In the genomic region with DNA sequence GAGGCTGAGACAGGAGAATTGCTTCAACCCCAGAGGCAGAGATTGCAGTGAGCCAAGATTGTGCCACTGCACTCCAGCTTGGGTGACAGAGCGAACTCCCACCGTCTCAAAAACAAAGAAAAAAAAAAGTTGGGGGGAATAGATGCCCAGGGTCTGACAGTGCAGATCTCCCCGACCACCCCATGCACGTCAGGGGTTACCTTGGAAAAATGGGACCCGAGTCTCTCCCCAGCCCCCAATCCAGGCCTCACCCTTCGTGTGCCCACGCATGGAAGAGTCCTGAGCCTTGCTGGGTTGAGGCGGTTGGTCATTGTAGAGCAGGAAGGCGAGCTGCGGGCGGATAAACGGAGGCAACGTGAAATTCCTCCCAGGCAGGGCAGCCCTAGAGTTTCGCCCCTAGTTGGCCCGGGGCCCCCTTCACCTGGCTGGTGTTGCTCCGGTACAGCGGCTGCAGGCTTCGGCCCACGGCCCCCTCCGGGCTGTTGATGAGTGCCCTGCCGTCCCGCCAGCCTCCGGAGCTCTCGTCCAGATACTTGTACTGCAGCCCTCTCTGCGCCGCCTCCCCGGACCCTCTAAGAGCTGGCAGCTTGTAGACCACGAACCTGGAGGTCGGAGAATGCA, we compare ENCODE assay signal across 8 cellular contexts. TPM values are rescaled to one million over a fixed set of nuclear protein-coding genes. Genes with fewer than 3 reads are reported as not detected.
DNase-seq lines count a peak whose midpoint lies in the region; ATAC-seq, FAIRE-seq and TF ChIP-seq lines count a peak whose summit lies in the region.

No MANE protein-coding gene starts in this region.

- peak overlapping the region; percentile 64 to 92 (median 78) for H3K27ac ChIP-seq in BLaER1 treated with 17β-estradiol and CSF1 and Interleukin-3, amounts not matched to agents 10 nM and 100 nM
- H3K27ac ChIP-seq in keratinocyte (ENCODE audit: control insufficient read depth, insufficient read depth, low read length): peak overlapping the region; percentile 82

- H3K27me3 Mint-ChIP-seq in MCF 10A (ENCODE audit: insufficient read depth, unreplicated experiment): no peaks in the 10 kb centered on the region
- no peaks in the 10 kb centered on the region for H3K27me3 Mint-ChIP-seq in stimulated activated naive CD8-positive, alpha-beta T cell treated with anti-CD3 and anti-CD28 coated beads, Interleukin-15, Interleukin-2, amounts not matched to agents 100 ng/mL and 50 ng/mL, for 24 hours

- H3K9ac ChIP-seq in BLaER1 treated with 17β-estradiol and CSF1 and Interleukin-3, amounts not matched to agents 10 nM and 100 nM: peak overlapping the region; percentile 69 to 88 (median 81)
- H3K9ac ChIP-seq in keratinocyte (ENCODE audit: control insufficient read depth, extremely low read depth, insufficient read depth, low read length): peak overlapping the region; percentile 90

- TF ChIP-seq CTCF in LNCaP clone FGC (IDR thresholded peaks at IDR 0.05; ENCODE audit: control insufficient read depth, extremely low read depth, insufficient read depth) (no peak), MCF 10A (IDR thresholded peaks at IDR 0.05; ENCODE audit: unreplicated experiment) (no peak), keratinocyte (optimal IDR thresholded peaks at IDR 0.05 in 1 of 3, IDR thresholded peaks at IDR 0.05 in 1 of 3, conservative IDR thresholded peaks at IDR 0.05 in 1 of 3; ENCODE audit: extremely low read depth in 1 of 3, insufficient read depth in 2 of 3, low read length in 3 of 3) (no peak)

- H3K4me2 ChIP-seq in BLaER1 treated with 17β-estradiol and CSF1 and Interleukin-3, amounts not matched to agents 10 nM and 100 nM: peak overlapping the region; percentile 82 to 99 (median 92)
- H3K4me2 ChIP-seq in keratinocyte (ENCODE audit: control insufficient read depth, extremely low read depth, insufficient read depth, low read depth, low read length): peak overlapping the region; percentile 83

- H3K79me2 ChIP-seq in keratinocyte (ENCODE audit: control insufficient read depth, insufficient read depth, low read length): no peaks in the 10 kb centered on the region

- H3K4me3 Mint-ChIP-seq in MCF 10A (ENCODE audit: unreplicated experiment): peak overlapping the region; percentile 84
- peak overlapping the region; percentile 90 for H3K4me3 Mint-ChIP-seq in stimulated activated naive CD8-positive, alpha-beta T cell treated with anti-CD3 and anti-CD28 coated beads, Interleukin-15, Interleukin-2, amounts not matched to agents 100 ng/mL and 50 ng/mL, for 24 hours

- peak overlapping the region; percentile 65 to 87 (median 73) for H3K4me3 ChIP-seq in BLaER1 treated with 17β-estradiol and CSF1 and Interleukin-3, amounts not matched to agents 10 nM and 100 nM
- H3K4me3 ChIP-seq in LNCaP clone FGC (ENCODE audit: low read depth, low read length) (peak overlapping the region; percentile 96), keratinocyte (ENCODE audit: control insufficient read depth in 2 of 3, extremely low read depth in 1 of 3, insufficient read depth in 2 of 3, low read depth in 1 of 3, low read length in 3 of 3) (peak overlapping the region; percentile 80 to 97 (median 89))

- no peaks in the 10 kb centered on the region for H3K4me1 Mint-ChIP-seq in MCF 10A (ENCODE audit: insufficient read depth, unreplicated experiment)
- peaks cover 24% of the 10 kb centered on the region for H3K4me1 Mint-ChIP-seq in stimulated activated naive CD8-positive, alpha-beta T cell treated with anti-CD3 and anti-CD28 coated beads, Interleukin-15, Interleukin-2, amounts not matched to agents 100 ng/mL and 50 ng/mL, for 24 hours (ENCODE audit: low read depth)

- ATAC-seq in GM19455 (IDR thresholded peaks at IDR 0.05; ENCODE audit: unreplicated experiment): peak; percentile 27

- POLR2A ChIA-PET in MCF 10A (lab: Yijun Ruan, JAX): interaction anchor here (0.6 to 3.0 kb wide), 21 partner anchors 7 to 272 kb away, joined by 3 to 37 read pairs (median 4); a partner anchor contains a TSS

- peaks cover 0 to 49% (median 0%) of the 10 kb centered on the region in 11 experiments; a peak in 7 of 22 replicates for H4K20me1 ChIP-seq in BLaER1 treated with 17β-estradiol and CSF1 and Interleukin-3, amounts not matched to agents 10 nM and 100 nM
- no peaks in the 10 kb centered on the region for H4K20me1 ChIP-seq in keratinocyte (ENCODE audit: control insufficient read depth, extremely low read depth, insufficient read depth, low read length)

- H3K9me3 Mint-ChIP-seq in MCF 10A (ENCODE audit: unreplicated experiment): no peaks in the 10 kb centered on the region
- H3K9me3 Mint-ChIP-seq in stimulated activated naive CD8-positive, alpha-beta T cell treated with anti-CD3 and anti-CD28 coated beads, Interleukin-15, Interleukin-2, amounts not matched to agents 100 ng/mL and 50 ng/mL, for 24 hours: no peaks in the 10 kb centered on the region

- peak overlapping the region; percentile 92 for H2AFZ ChIP-seq in keratinocyte (ENCODE audit: control insufficient read depth, low read length)

- CTCF ChIA-PET in MCF 10A (lab: Yijun Ruan, JAX): interaction anchor here (0.6 to 2.0 kb wide), 5 partner anchors 33 to 1016 kb away, joined by 3 to 7 read pairs (median 5); no protein-coding TSS in a partner anchor

- intact Hi-C loops in MCF 10A (cut with micrococcal nuclease): no loop called here

- peaks cover 16 to 86% (median 30%) of the 10 kb centered on the region in 10 experiments for H3K4me1 ChIP-seq in BLaER1 treated with 17β-estradiol and CSF1 and Interleukin-3, amounts not matched to agents 10 nM and 100 nM
- H3K4me1 ChIP-seq in keratinocyte (ENCODE audit: control insufficient read depth, extremely low read depth, insufficient read depth, low read length): peaks cover 6% of the 10 kb centered on the region

- no peak for DNase-seq in LNCaP clone FGC (ENCODE audit: low read depth)
- DNase-seq in MCF 10A (ENCODE audit: unreplicated experiment): peak; percentile 50
- DNase-seq in keratinocyte (ENCODE audit: low read depth, low spot score): no peak
- DNase-seq in SHP77 treated with DMSO at 0.1 percent for 48 hours (lab: John Stamatoyannopoulos, UW): no peak
- DNase-seq in HCEC 1CT: no peak

- TSS peak; percentile 50 for BruUV-seq in MCF 10A (replicated peaks; lab: Mats Ljungman, UMichigan)

- H3K36me3 Mint-ChIP-seq in MCF 10A (ENCODE audit: insufficient read depth, unreplicated experiment): peaks cover 26% of the 10 kb centered on the region
- peaks cover 12% of the 10 kb centered on the region for H3K36me3 Mint-ChIP-seq in stimulated activated naive CD8-positive, alpha-beta T cell treated with anti-CD3 and anti-CD28 coated beads, Interleukin-15, Interleukin-2, amounts not matched to agents 100 ng/mL and 50 ng/mL, for 24 hours (ENCODE audit: low read depth)

- H3K9me3 ChIP-seq in BLaER1 treated with 17β-estradiol and CSF1 and Interleukin-3, amounts not matched to agents 10 nM and 100 nM (replicated peaks in 1 of 11): peaks cover 17 to 33% (median 21%) of the 10 kb centered on the region in 11 experiments
- peaks cover 10% of the 10 kb centered on the region for H3K9me3 ChIP-seq in keratinocyte (ENCODE audit: control insufficient read depth, low read depth, low read length)

- dilution Hi-C loops in keratinocyte (cut with MboI; ENCODE audit: extremely low pct_ligation_motif_present, low sequenced_read_pairs): no loop called here

- H3K36me3 ChIP-seq in BLaER1 treated with 17β-estradiol and CSF1 and Interleukin-3, amounts not matched to agents 10 nM and 100 nM: peaks cover 4 to 43% (median 14%) of the 10 kb centered on the region in 11 experiments; a peak in 15 of 22 replicates
- peaks cover 4 to 5% of the 10 kb centered on the region in 2 experiments for H3K36me3 ChIP-seq in keratinocyte (ENCODE audit: control insufficient read depth in 2 of 2, extremely low read depth in 1 of 2, insufficient read depth in 2 of 2, low read length in 2 of 2)

- H3K9me1 ChIP-seq in keratinocyte (ENCODE audit: control insufficient read depth, extremely low read depth, insufficient read depth, low read length): no peaks in the 10 kb centered on the region

- H3K27me3 ChIP-seq in BLaER1 treated with 17β-estradiol and CSF1 and Interleukin-3, amounts not matched to agents 10 nM and 100 nM: peaks cover 12 to 24% (median 22%) of the 10 kb centered on the region in 11 experiments
- H3K27me3 ChIP-seq in keratinocyte (ENCODE audit: control insufficient read depth, extremely low read depth, insufficient read depth, low read length): no peaks in the 10 kb centered on the region

- peak overlapping the region; percentile 90 for H3K27ac Mint-ChIP-seq in MCF 10A (ENCODE audit: low read depth, unreplicated experiment)
- H3K27ac Mint-ChIP-seq in stimulated activated naive CD8-positive, alpha-beta T cell treated with anti-CD3 and anti-CD28 coated beads, Interleukin-15, Interleukin-2, amounts not matched to agents 100 ng/mL and 50 ng/mL, for 24 hours: peak overlapping the region; percentile 40

- FAIRE-seq in keratinocyte (lab: Jason Lieb, UNC): no peak

RNA-seq across cellular contexts. Expression of a gene that starts 0.6 kb away (rescaled TPM):
- 26.7 and 28.7 TPM in 2 replicates for total RNA-seq in MCF 10A (2022)
- polyA plus RNA-seq in keratinocyte: 23.5 to 38.3 TPM (median 27.2 TPM) in 3 replicates
- polyA plus RNA-seq in keratinocyte (2011; ENCODE audit: low read depth): 12.9 TPM
- polyA plus RNA-seq in keratinocyte (2011; cell fraction: cytosol; rRNA removed): 15.1 and 19.5 TPM in 2 replicates
- 25.0 and 32.5 TPM in 2 replicates for polyA plus RNA-seq in keratinocyte (2011; cell fraction: nucleus; rRNA removed)
- polyA plus RNA-seq in keratinocyte (2012; ENCODE audit: low replicate concordance): 23.8 and 31.5 TPM in 2 replicates
- 18.2 to 25.2 TPM (median 24.0 TPM) in 3 replicates for polyA minus RNA-seq in keratinocyte
- 25.3 TPM for polyA minus RNA-seq in keratinocyte (2011; cell fraction: cytosol; rRNA and poly(A)+ RNA removed)
- polyA minus RNA-seq in keratinocyte (2011; cell fraction: nucleus; rRNA and poly(A)+ RNA removed): 21.4 and 26.1 TPM in 2 replicates

RNA-seq across cellular contexts. Expression of a gene that starts 6.3 kb away (rescaled TPM):
- not detected in 2 replicates for total RNA-seq in MCF 10A (2022)
- not detected in 3 replicates for polyA plus RNA-seq in keratinocyte
- polyA plus RNA-seq in keratinocyte (2011; ENCODE audit: low read depth): not detected
- polyA plus RNA-seq in keratinocyte (2011; cell fraction: cytosol; rRNA removed): not detected in 2 replicates
- 0.06 TPM in 1 of 2 replicates, not detected in the other for polyA plus RNA-seq in keratinocyte (2011; cell fraction: nucleus; rRNA removed)
- polyA plus RNA-seq in keratinocyte (2012; ENCODE audit: low replicate concordance): not detected in 2 replicates
- not detected in 3 replicates for polyA minus RNA-seq in keratinocyte
- polyA minus RNA-seq in keratinocyte (2011; cell fraction: cytosol; rRNA and poly(A)+ RNA removed): not detected
- not detected in 2 replicates for polyA minus RNA-seq in keratinocyte (2011; cell fraction: nucleus; rRNA and poly(A)+ RNA removed)

RNA-seq across cellular contexts. Expression of a gene that starts 10.3 kb away (rescaled TPM):
- 22.9 and 38.0 TPM in 2 replicates for total RNA-seq in MCF 10A (2022)
- 9.9 to 16.8 TPM (median 11.5 TPM) in 3 replicates for polyA plus RNA-seq in keratinocyte
- 6.5 TPM for polyA plus RNA-seq in keratinocyte (2011; ENCODE audit: low read depth)
- 8.2 and 17.7 TPM in 2 replicates for polyA plus RNA-seq in keratinocyte (2011; cell fraction: cytosol; rRNA removed)
- polyA plus RNA-seq in keratinocyte (2011; cell fraction: nucleus; rRNA removed): 17.5 and 18.0 TPM in 2 replicates
- polyA plus RNA-seq in keratinocyte (2012; ENCODE audit: low replicate concordance): 8.5 and 20.3 TPM in 2 replicates
- polyA minus RNA-seq in keratinocyte: 9.1 to 19.6 TPM (median 12.8 TPM) in 3 replicates
- polyA minus RNA-seq in keratinocyte (2011; cell fraction: cytosol; rRNA and poly(A)+ RNA removed): 13.8 TPM
- 7.6 and 9.6 TPM in 2 replicates for polyA minus RNA-seq in keratinocyte (2011; cell fraction: nucleus; rRNA and poly(A)+ RNA removed)

RNA-seq across cellular contexts. Expression of a gene that starts 38.4 kb away (rescaled TPM):
- 0.83 and 0.91 TPM in 2 replicates for total RNA-seq in MCF 10A (2022)
- polyA plus RNA-seq in keratinocyte: 0.07 to 0.10 TPM in 2 of 3 replicates, not detected in the other
- 0.92 TPM for polyA plus RNA-seq in keratinocyte (2011; ENCODE audit: low read depth)
- 0.08 TPM in 1 of 2 replicates, not detected in the other for polyA plus RNA-seq in keratinocyte (2011; cell fraction: cytosol; rRNA removed)
- polyA plus RNA-seq in keratinocyte (2011; cell fraction: nucleus; rRNA removed): 0.15 and 0.19 TPM in 2 replicates
- polyA plus RNA-seq in keratinocyte (2012; ENCODE audit: low replicate concordance): 0.11 and 1.2 TPM in 2 replicates
- not detected in 3 replicates for polyA minus RNA-seq in keratinocyte
- not detected for polyA minus RNA-seq in keratinocyte (2011; cell fraction: cytosol; rRNA and poly(A)+ RNA removed)
- polyA minus RNA-seq in keratinocyte (2011; cell fraction: nucleus; rRNA and poly(A)+ RNA removed): not detected in 2 replicates

RNA-seq across cellular contexts. Expression of a gene that starts 42.3 kb away (rescaled TPM):
- 1.0 and 1.6 TPM in 2 replicates for total RNA-seq in MCF 10A (2022)
- 0.09 to 0.13 TPM (median 0.11 TPM) in 3 replicates for polyA plus RNA-seq in keratinocyte
- polyA plus RNA-seq in keratinocyte (2011; ENCODE audit: low read depth): 0.31 TPM
- 0.16 and 0.47 TPM in 2 replicates for polyA plus RNA-seq in keratinocyte (2011; cell fraction: cytosol; rRNA removed)
- polyA plus RNA-seq in keratinocyte (2011; cell fraction: nucleus; rRNA removed): 0.47 and 0.69 TPM in 2 replicates
- polyA plus RNA-seq in keratinocyte (2012; ENCODE audit: low replicate concordance): 0.32 and 0.78 TPM in 2 replicates
- polyA minus RNA-seq in keratinocyte: 0.42 to 1.4 TPM in 2 of 3 replicates, not detected in the other
- not detected for polyA minus RNA-seq in keratinocyte (2011; cell fraction: cytosol; rRNA and poly(A)+ RNA removed)
- 0.32 and 1.9 TPM in 2 replicates for polyA minus RNA-seq in keratinocyte (2011; cell fraction: nucleus; rRNA and poly(A)+ RNA removed)
